ENCODE assay signal across 20 cellular contexts in genomic region chr22:38829485-38829884, GRCh38. TPM values are rescaled to one million over a fixed set of nuclear protein-coding genes. Genes with fewer than 3 reads are reported as not detected.
DNase-seq lines count a peak whose midpoint lies in the region; ATAC-seq, FAIRE-seq and TF ChIP-seq lines count a peak whose summit lies in the region.
"Had no signal": no experiment of that assay in that cellular context is flagged by ENCODE, and none has a peak within 500 bp of the region (broad histone marks: within the 10 kb centered on the region; RNA-seq: fewer than 3 reads in every experiment).

No MANE protein-coding gene starts in this region.

- intact Hi-C loops in natural killer cell (cut with micrococcal nuclease): no loop called here

- no peaks in the 10 kb centered on the region for H4K20me1 ChIP-seq in osteoblast (ENCODE audit: insufficient read depth, low read length)

- no peak for TF ChIP-seq CTCF in natural killer cell (IDR thresholded peaks at IDR 0.05)
- TF ChIP-seq CTCF in bronchial epithelial cell (IDR thresholded peaks at IDR 0.05; ENCODE audit: insufficient read depth, low read length, severe bottlenecking): no peak
- TF ChIP-seq CTCF in osteoblast (IDR thresholded peaks at IDR 0.05; ENCODE audit: extremely low read depth, low read depth, low read length): no peak

- no peaks in the 10 kb centered on the region for H3K9me3 ChIP-seq in osteoblast (ENCODE audit: low read depth, low read length)
- H3K9me3 ChIP-seq: BLaER1, HAP-1 had no signal

- no peaks in the 10 kb centered on the region for H3K36me3 Mint-ChIP-seq in natural killer cell treated with Interleukin-12 subunit alpha and Interleukin-12 subunit beta and Interleukin-15 and Interleukin-18, amount 100 ng/mL, for 72 hours
- H3K36me3 Mint-ChIP-seq in natural killer cell: no peaks in the 10 kb centered on the region

- no peaks in the 10 kb centered on the region for H3K9me3 Mint-ChIP-seq in natural killer cell treated with Interleukin-12 subunit alpha and Interleukin-12 subunit beta and Interleukin-15 and Interleukin-18, amount 100 ng/mL, for 72 hours
- H3K9me3 Mint-ChIP-seq in natural killer cell: no peaks in the 10 kb centered on the region
- H3K9me3 Mint-ChIP-seq: CD4-positive, alpha-beta T cell; HFFc6 had no signal

- H3K27me3 ChIP-seq in bronchial epithelial cell (ENCODE audit: control insufficient read depth, insufficient read depth, low read length) (no peaks in the 10 kb centered on the region), osteoblast (ENCODE audit: insufficient read depth, low read length) (no peaks in the 10 kb centered on the region)
- H3K27me3 ChIP-seq: BLaER1 had no signal

- H3K27me3 Mint-ChIP-seq in natural killer cell treated with Interleukin-12 subunit alpha and Interleukin-12 subunit beta and Interleukin-15 and Interleukin-18, amount 100 ng/mL, for 72 hours: no peaks in the 10 kb centered on the region
- H3K27me3 Mint-ChIP-seq in natural killer cell (ENCODE audit: low read depth in 2 of 2): no peaks in the 10 kb centered on the region
- H3K27me3 Mint-ChIP-seq: CD4-positive, alpha-beta T cell had no signal

- H3K36me3 ChIP-seq in bronchial epithelial cell (ENCODE audit: control insufficient read depth, insufficient read depth, low read length): no peaks in the 10 kb centered on the region
- H3K36me3 ChIP-seq in osteoblast (ENCODE audit: insufficient read depth, low read length): no peaks in the 10 kb centered on the region
- H3K36me3 ChIP-seq: BLaER1, HAP-1 had no signal

- no peak for ATAC-seq in natural killer cell treated with Interleukin-12 subunit alpha and Interleukin-12 subunit beta and Interleukin-15 and Interleukin-18, amount 100 ng/mL, for 72 hours
- no peak for ATAC-seq in natural killer cell

- no peaks in the 10 kb centered on the region for H3K4me1 Mint-ChIP-seq in natural killer cell treated with Interleukin-12 subunit alpha and Interleukin-12 subunit beta and Interleukin-15 and Interleukin-18, amount 100 ng/mL, for 72 hours (ENCODE audit: low read depth in 2 of 2)
- no peaks in the 10 kb centered on the region for H3K4me1 Mint-ChIP-seq in natural killer cell

- peak; percentile 41 for DNase-seq in natural killer cell treated with Interleukin-12 subunit alpha and Interleukin-12 subunit beta and Interleukin-15 and Interleukin-18, amount 100 ng/mL, for 72 hours (ENCODE audit: low spot score)
- no peak for DNase-seq in natural killer cell
- no peak for DNase-seq in bronchial epithelial cell (ENCODE audit: low read depth)
- DNase-seq in osteoblast (ENCODE audit: insufficient read length, low spot score, missing footprints): peak; percentile 89
- DNase-seq in effector CD8-positive, alpha-beta T cell (lab: John Stamatoyannopoulos, UW): no peak
- no peak for DNase-seq in superior temporal gyrus (ENCODE audit: extremely low spot score)
- DNase-seq in DMS53 (lab: John Stamatoyannopoulos, UW): no peak
- DNase-seq in NCI-H1930 (lab: John Stamatoyannopoulos, UW): no peak
- DNase-seq: AML-193; Calu3; CD4-positive, alpha-beta T cell; DMS 273 treated with DMSO at 0.1 percent for 48 hours; DMS79 treated with DMSO at 0.1 percent for 48 hours; GF-D8; HFFc6 had no signal

- H3K27ac ChIP-seq in osteoblast (ENCODE audit: low read depth, low read length): no peak overlapping the region
- H3K27ac ChIP-seq: 22Rv1, BLaER1 had no signal

- H3K4me1 ChIP-seq in osteoblast (ENCODE audit: insufficient read depth, low read length): no peaks in the 10 kb centered on the region
- H3K4me1 ChIP-seq: HAP-1 had no signal

- H3K4me3 Mint-ChIP-seq in natural killer cell treated with Interleukin-12 subunit alpha and Interleukin-12 subunit beta and Interleukin-15 and Interleukin-18, amount 100 ng/mL, for 72 hours: no peak overlapping the region
- no peak overlapping the region for H3K4me3 Mint-ChIP-seq in natural killer cell
- H3K4me3 Mint-ChIP-seq: CD4-positive, alpha-beta T cell; HFFc6 had no signal

- H3K79me2 ChIP-seq in osteoblast (ENCODE audit: insufficient read depth, low read length): no peaks in the 10 kb centered on the region

- H3K4me2 ChIP-seq in osteoblast (ENCODE audit: insufficient read depth, low read length): no peak overlapping the region

- H2AFZ ChIP-seq in osteoblast (ENCODE audit: low read length): no peak overlapping the region

- no peak overlapping the region for H3K27ac Mint-ChIP-seq in natural killer cell treated with Interleukin-12 subunit alpha and Interleukin-12 subunit beta and Interleukin-15 and Interleukin-18, amount 100 ng/mL, for 72 hours
- no peak overlapping the region for H3K27ac Mint-ChIP-seq in natural killer cell
- H3K27ac Mint-ChIP-seq: CD4-positive, alpha-beta T cell; HFFc6 had no signal

- FAIRE-seq in bronchial epithelial cell (lab: Jason Lieb, UNC): peak; percentile 72
- FAIRE-seq: GM19239, H1 had no signal

- H3K4me3 ChIP-seq in bronchial epithelial cell (ENCODE audit: low read depth, low read length) (no peak overlapping the region), osteoblast (ENCODE audit: insufficient read depth, low read length) (no peak overlapping the region)
- H3K4me3 ChIP-seq: BLaER1, HAP-1 had no signal

RNA-seq across cellular contexts. Expression of gene NPTXR, which starts 14.3 kb away (rescaled TPM):
- total RNA-seq in natural killer cell treated with Interleukin-12 subunit alpha and Interleukin-12 subunit beta and Interleukin-15 and Interleukin-18, amount 100 ng/mL, for 72 hours: 1 to 10 TPM; 1.3 to 1.5 TPM
- 1 to 10 TPM; 4.8 to 8.2 (median 6.1) TPM for total RNA-seq in natural killer cell
- total RNA-seq in bronchial epithelial cell: under 0.01 TPM in 2 replicates
- 0.72 and 1.5 TPM in 2 replicates for total RNA-seq in osteoblast

RNA-seq across cellular contexts. Expression of gene DNAL4, which starts 35.5 kb away (rescaled TPM):
- total RNA-seq in natural killer cell treated with Interleukin-12 subunit alpha and Interleukin-12 subunit beta and Interleukin-15 and Interleukin-18, amount 100 ng/mL, for 72 hours: 10 to 100 TPM in 1 of 2 donors, 1 to 10 TPM in 1; 9.0 to 11.0 TPM
- total RNA-seq in natural killer cell: 1 to 10 TPM; 5.4 to 9.8 (median 6.2) TPM
- total RNA-seq in bronchial epithelial cell: 32.6 and 44.3 TPM in 2 replicates
- 15.9 and 17.0 TPM in 2 replicates for total RNA-seq in osteoblast

RNA-seq across cellular contexts. Expression of gene CBX6, which starts 42.5 kb away (rescaled TPM):
- 100 to 1,000 TPM in 1 of 2 donors, 10 to 100 TPM in 1; 95.2 to 137 TPM for total RNA-seq in natural killer cell treated with Interleukin-12 subunit alpha and Interleukin-12 subunit beta and Interleukin-15 and Interleukin-18, amount 100 ng/mL, for 72 hours
- total RNA-seq in natural killer cell (10 to 100 TPM; 68.0 to 81.5 (median 75.7) TPM), bronchial epithelial cell (6.8 and 8.4 TPM in 2 replicates), osteoblast (58.6 and 59.5 TPM in 2 replicates)

Comparison
In these comparisons a context has a peak if more than half of its experiments do, and no peak if none do; other contexts are left out.
1. DNase-seq: peak in natural killer cell treated with Interleukin-12 subunit alpha and Interleukin-12 subunit beta and Interleukin-15 and Interleukin-18, amount 100 ng/mL, for 72 hours (single experiment) and osteoblast (single experiment); none in natural killer cell (single experiment), bronchial epithelial cell (single experiment), effector CD8-positive, alpha-beta T cell (single experiment), superior temporal gyrus (single experiment), DMS53 (single experiment) and NCI-H1930 (0 of 2).